In the genomic region with DNA sequence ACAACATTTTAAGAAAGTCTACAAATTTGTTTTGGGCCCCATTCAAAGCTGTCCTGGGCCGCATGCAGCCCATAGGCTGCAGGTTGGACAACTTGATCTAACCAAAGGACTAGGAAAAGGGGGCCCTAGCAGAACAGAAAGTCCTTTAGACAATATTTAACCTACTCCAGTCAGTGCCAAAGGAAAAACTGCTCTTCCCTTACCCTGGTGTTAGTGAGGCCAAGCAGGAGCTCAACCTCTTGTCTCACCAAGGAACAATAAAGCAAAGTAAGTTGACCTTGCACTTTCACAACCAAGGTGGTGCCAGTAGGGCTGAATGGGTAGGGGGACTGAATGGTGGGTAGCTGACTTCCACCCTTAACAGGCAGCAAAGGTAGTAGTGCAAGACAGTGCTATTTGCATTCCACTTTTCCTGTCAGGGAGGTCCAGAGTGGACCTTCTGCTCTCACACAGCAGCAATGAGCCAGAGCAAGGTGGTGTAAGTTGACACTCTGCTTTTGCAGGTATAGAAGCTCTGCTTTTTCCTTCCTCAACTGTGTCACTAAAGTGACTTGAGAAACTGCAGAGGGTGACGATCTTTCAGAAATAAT, we compare ENCODE assay signal across 1 cellular context.
TF ChIP-seq lines count a peak whose summit lies in the region.

No MANE protein-coding gene starts in this region.

TF ChIP-seq in HepG2, 621 proteins besides CTCF, POLR2A, EP300 and RAD21 (continued from another document and continues in another):
- TF ChIP-seq STAT6 (CRISPR knock-in tag; IDR thresholded peaks at IDR 0.05; ENCODE audit: borderline replicate concordance) (no peak), ZNF562 (CRISPR knock-in tag; IDR thresholded peaks at IDR 0.05; ENCODE audit: borderline replicate concordance) (no peak), ZNF33B (CRISPR knock-in tag; IDR thresholded peaks at IDR 0.05) (no peak), ZNF639 (CRISPR knock-in tag; conservative IDR thresholded peaks at IDR 0.05) (no peak), ZBTB3 (CRISPR knock-in tag; IDR thresholded peaks at IDR 0.05; ENCODE audit: borderline replicate concordance, low read depth) (no peak), U2AF1 (optimal IDR thresholded peaks at IDR 0.05; ENCODE audit: low read depth, low read length) (no peak), ZNF441 (CRISPR knock-in tag; IDR thresholded peaks at IDR 0.05; ENCODE audit: borderline replicate concordance) (peak; percentile 32; the same call in 1 of the 2 replicates), PAX8 (CRISPR knock-in tag; IDR thresholded peaks at IDR 0.05; ENCODE audit: borderline replicate concordance) (no peak), ZNF556 (CRISPR knock-in tag; IDR thresholded peaks at IDR 0.05; ENCODE audit: borderline replicate concordance) (no peak), ZNF292 (CRISPR knock-in tag; IDR thresholded peaks at IDR 0.05; ENCODE audit: borderline replicate concordance, low read depth) (peak; percentile 65; the same call in 1 of the 2 replicates), ZMYM3 (CRISPR knock-in tag; IDR thresholded peaks at IDR 0.05) (peak; percentile 34; the same call in 1 of the 2 replicates), ZNF747 (CRISPR knock-in tag; IDR thresholded peaks at IDR 0.05; ENCODE audit: borderline replicate concordance) (no peak), MED13 (CRISPR knock-in tag; IDR thresholded peaks at IDR 0.05) (no peak), ZZZ3 (CRISPR knock-in tag; IDR thresholded peaks at IDR 0.05; ENCODE audit: borderline replicate concordance) (no peak), KDM4B (CRISPR knock-in tag; IDR thresholded peaks at IDR 0.05) (no peak), ZNF136 (CRISPR knock-in tag; IDR thresholded peaks at IDR 0.05; ENCODE audit: low read depth) (no peak), RFX5 (IDR thresholded peaks at IDR 0.05; ENCODE audit: low read depth, low read length) (no peak), FOXP4 (CRISPR knock-in tag; IDR thresholded peaks at IDR 0.05) (no peak), ZNF121 (CRISPR knock-in tag; IDR thresholded peaks at IDR 0.05) (no peak), ZNF577 (CRISPR knock-in tag; IDR thresholded peaks at IDR 0.05; ENCODE audit: borderline replicate concordance, low read depth) (no peak), KAT8 (CRISPR knock-in tag; IDR thresholded peaks at IDR 0.05) (no peak), HOXA3 (CRISPR knock-in tag; IDR thresholded peaks at IDR 0.05) (no peak), SYNCRIP (IDR thresholded peaks at IDR 0.05; ENCODE audit: insufficient read depth, low read depth, low read length) (no peak), CAMTA2 (CRISPR knock-in tag; IDR thresholded peaks at IDR 0.05; ENCODE audit: borderline replicate concordance) (no peak), HNF1A (IDR thresholded peaks at IDR 0.05; ENCODE audit: low read depth) (no peak), HNF1A (CRISPR knock-in tag; IDR thresholded peaks at IDR 0.05; ENCODE audit: borderline replicate concordance) (no peak), ATM (IDR thresholded peaks at IDR 0.05; ENCODE audit: borderline replicate concordance) (no peak), ZBTB8A (CRISPR knock-in tag; IDR thresholded peaks at IDR 0.05; ENCODE audit: borderline replicate concordance, low read depth) (no peak), HNF1B (CRISPR knock-in tag; IDR thresholded peaks at IDR 0.05) (peak; percentile 47; the same call in 1 of the 2 replicates), FOXK1 (CRISPR knock-in tag; IDR thresholded peaks at IDR 0.05; ENCODE audit: borderline replicate concordance, low read depth) (no peak), FOXJ3 (CRISPR knock-in tag; IDR thresholded peaks at IDR 0.05; ENCODE audit: borderline replicate concordance) (no peak), ZFP1 (CRISPR knock-in tag; IDR thresholded peaks at IDR 0.05) (no peak), ZBTB10 (CRISPR knock-in tag; IDR thresholded peaks at IDR 0.05; ENCODE audit: borderline replicate concordance) (no peak), IRF2 (CRISPR knock-in tag; IDR thresholded peaks at IDR 0.05) (no peak), SALL1 (CRISPR knock-in tag; IDR thresholded peaks at IDR 0.05) (peak; percentile 55), NFRKB (IDR thresholded peaks at IDR 0.05) (no peak)
- TF ChIP-seq, protein P1, sequence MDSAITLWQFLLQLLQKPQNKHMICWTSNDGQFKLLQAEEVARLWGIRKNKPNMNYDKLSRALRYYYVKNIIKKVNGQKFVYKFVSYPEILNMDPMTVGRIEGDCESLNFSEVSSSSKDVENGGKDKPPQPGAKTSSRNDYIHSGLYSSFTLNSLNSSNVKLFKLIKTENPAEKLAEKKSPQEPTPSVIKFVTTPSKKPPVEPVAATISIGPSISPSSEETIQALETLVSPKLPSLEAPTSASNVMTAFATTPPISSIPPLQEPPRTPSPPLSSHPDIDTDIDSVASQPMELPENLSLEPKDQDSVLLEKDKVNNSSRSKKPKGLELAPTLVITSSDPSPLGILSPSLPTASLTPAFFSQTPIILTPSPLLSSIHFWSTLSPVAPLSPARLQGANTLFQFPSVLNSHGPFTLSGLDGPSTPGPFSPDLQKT (CRISPR knock-in tag; IDR thresholded peaks at IDR 0.05; ENCODE audit: borderline replicate concordance) = no peak
- TF ChIP-seq, protein P2, sequence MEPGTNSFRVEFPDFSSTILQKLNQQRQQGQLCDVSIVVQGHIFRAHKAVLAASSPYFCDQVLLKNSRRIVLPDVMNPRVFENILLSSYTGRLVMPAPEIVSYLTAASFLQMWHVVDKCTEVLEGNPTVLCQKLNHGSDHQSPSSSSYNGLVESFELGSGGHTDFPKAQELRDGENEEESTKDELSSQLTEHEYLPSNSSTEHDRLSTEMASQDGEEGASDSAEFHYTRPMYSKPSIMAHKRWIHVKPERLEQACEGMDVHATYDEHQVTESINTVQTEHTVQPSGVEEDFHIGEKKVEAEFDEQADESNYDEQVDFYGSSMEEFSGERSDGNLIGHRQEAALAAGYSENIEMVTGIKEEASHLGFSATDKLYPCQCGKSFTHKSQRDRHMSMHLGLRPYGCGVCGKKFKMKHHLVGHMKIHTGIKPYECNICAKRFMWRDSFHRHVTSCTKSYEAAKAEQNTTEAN (CRISPR knock-in tag; conservative IDR thresholded peaks at IDR 0.05) = no peak
- TF ChIP-seq, protein P3, sequence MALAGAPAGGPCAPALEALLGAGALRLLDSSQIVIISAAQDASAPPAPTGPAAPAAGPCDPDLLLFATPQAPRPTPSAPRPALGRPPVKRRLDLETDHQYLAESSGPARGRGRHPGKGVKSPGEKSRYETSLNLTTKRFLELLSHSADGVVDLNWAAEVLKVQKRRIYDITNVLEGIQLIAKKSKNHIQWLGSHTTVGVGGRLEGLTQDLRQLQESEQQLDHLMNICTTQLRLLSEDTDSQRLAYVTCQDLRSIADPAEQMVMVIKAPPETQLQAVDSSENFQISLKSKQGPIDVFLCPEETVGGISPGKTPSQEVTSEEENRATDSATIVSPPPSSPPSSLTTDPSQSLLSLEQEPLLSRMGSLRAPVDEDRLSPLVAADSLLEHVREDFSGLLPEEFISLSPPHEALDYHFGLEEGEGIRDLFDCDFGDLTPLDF (CRISPR knock-in tag; IDR thresholded peaks at IDR 0.05) = no peak
